1 cellular context compared by ENCODE assay signal in the genomic region with DNA sequence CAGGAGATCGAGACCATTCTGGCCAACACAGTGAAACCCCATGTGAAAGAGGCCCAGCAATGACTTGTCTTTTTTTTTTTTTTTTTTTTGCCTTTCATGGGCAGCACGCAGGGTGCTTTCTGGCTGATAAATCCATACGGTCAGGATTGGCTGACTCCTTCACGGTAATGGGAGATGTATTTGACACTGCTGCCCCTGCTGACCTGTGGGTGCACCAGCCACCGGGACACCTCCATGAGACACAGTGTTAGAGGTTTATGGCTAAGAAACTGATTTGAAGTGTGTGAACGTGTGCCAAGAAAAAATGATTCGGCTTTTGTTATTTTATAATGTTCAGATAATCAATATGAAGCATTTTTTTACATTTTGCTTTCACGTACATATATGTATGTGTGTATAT.
TF ChIP-seq lines count a peak whose summit lies in the region.

No MANE protein-coding gene starts in this region.

TF ChIP-seq in H1, 55 proteins besides CTCF, POLR2A, EP300 and RAD21:
- TF ChIP-seq KDM5A (IDR thresholded peaks at IDR 0.05; ENCODE audit: low read length), result no peak
- no peak for TF ChIP-seq CREB1 (IDR thresholded peaks at IDR 0.05)
- TF ChIP-seq HDAC6 (IDR thresholded peaks at IDR 0.05; ENCODE audit: low read depth, low read length), result no peak
- TF ChIP-seq ATF3 (IDR thresholded peaks at IDR 0.05; ENCODE audit: insufficient read depth, low read depth, low read length), result no peak
- no peak for TF ChIP-seq NANOG (IDR thresholded peaks at IDR 0.05; ENCODE audit: insufficient read depth, low read depth, low read length, poor library complexity, severe bottlenecking)
- no peak for TF ChIP-seq CBX8 (IDR thresholded peaks at IDR 0.05; ENCODE audit: borderline replicate concordance, low read depth, low read length)
- TF ChIP-seq TBP (IDR thresholded peaks at IDR 0.05; ENCODE audit: low read depth, low read length), result no peak
- no peak for TF ChIP-seq SAP30 (IDR thresholded peaks at IDR 0.05; ENCODE audit: insufficient read depth, insufficient replicate concordance, low read length)
- no peak for TF ChIP-seq TAF1 (IDR thresholded peaks at IDR 0.05; ENCODE audit: low read depth, low read length)
- TF ChIP-seq JUN (IDR thresholded peaks at IDR 0.05; ENCODE audit: low read depth, low read length), result no peak
- TF ChIP-seq, protein P1, sequence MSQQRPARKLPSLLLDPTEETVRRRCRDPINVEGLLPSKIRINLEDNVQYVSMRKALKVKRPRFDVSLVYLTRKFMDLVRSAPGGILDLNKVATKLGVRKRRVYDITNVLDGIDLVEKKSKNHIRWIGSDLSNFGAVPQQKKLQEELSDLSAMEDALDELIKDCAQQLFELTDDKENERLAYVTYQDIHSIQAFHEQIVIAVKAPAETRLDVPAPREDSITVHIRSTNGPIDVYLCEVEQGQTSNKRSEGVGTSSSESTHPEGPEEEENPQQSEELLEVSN (IDR thresholded peaks at IDR 0.05), result no peak
- TF ChIP-seq SIN3A (conservative IDR thresholded peaks at IDR 0.05 in 1 of 2, IDR thresholded peaks at IDR 0.05 in 1 of 2; ENCODE audit: low read depth in 1 of 2, low read length in 2 of 2), result no peak
- no peak for TF ChIP-seq ASH2L (IDR thresholded peaks at IDR 0.05; ENCODE audit: low read length)
- TF ChIP-seq BRCA1 (IDR thresholded peaks at IDR 0.05; ENCODE audit: low read depth, low read length), result no peak
- TF ChIP-seq SUZ12 (IDR thresholded peaks at IDR 0.05; ENCODE audit: low read length), result no peak
- no peak for TF ChIP-seq KDM4A (IDR thresholded peaks at IDR 0.05; ENCODE audit: low read depth, low read length, severe bottlenecking)
- no peak for TF ChIP-seq TAF7 (optimal IDR thresholded peaks at IDR 0.05; ENCODE audit: borderline replicate concordance, low read depth, low read length)
